In the genomic region with DNA sequence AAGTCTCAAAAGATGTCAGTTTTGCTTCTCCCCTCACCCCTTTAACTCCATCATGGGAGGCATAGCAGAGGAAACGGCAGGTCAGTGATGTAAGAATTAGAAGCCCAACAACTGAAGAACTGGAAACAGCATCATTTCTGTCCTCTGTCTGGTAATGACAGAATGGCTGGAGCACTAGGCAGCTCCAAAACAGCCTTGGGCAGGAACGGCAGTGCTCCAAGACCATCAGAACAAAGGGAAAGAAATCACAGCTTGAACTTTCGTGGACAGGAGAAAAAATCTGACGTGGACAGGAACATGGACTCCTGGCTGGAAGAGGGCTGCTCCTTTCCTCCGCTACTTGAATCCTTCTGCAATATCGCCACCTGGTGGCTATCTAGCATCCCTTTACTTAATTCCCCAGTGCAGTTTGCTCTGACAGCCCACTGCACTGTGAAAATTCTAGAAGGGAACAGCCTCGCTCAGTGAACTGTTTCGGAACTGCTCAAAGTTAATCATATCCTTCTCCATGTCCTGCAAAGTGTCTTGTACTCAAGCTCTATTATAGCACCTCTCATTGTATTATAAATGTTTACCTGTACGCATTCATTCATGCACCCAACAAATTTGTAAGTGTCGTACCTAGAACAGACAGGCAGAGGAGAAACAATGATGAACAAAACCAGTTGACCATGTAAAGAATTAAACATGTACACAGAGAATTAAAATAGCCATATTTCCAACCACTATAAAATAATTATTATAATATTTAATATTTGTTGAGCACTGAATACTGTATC, we compare ENCODE assay signal across 8 cellular contexts. TPM values are rescaled to one million over a fixed set of nuclear protein-coding genes. Genes with fewer than 3 reads are reported as not detected.
A peak's percentile ranks its signal among the peaks of the same experiment; 100 is the strongest.
DNase-seq lines count a peak whose midpoint lies in the region; ATAC-seq, FAIRE-seq and TF ChIP-seq lines count a peak whose summit lies in the region.

No MANE protein-coding gene starts in this region.

- no peaks in the 10 kb centered on the region for H4K20me1 ChIP-seq in MM.1S (ENCODE audit: insufficient read depth, low read length)

- H3K4me3 ChIP-seq in HAP-1 = peak overlapping the region; percentile 12
- H3K4me3 ChIP-seq in MM.1S (ENCODE audit: low read length) = no peak overlapping the region
- peak overlapping the region in 2 of 4 donors; percentile 24 to 32 for H3K4me3 ChIP-seq in pancreas

- no peak overlapping the region for H3K27ac Mint-ChIP-seq in activated naive CD8-positive, alpha-beta T cell treated with anti-CD3 and anti-CD28 coated beads for 36 hours
- no peak overlapping the region for H3K27ac Mint-ChIP-seq in stimulated activated memory B cell treated with anti-CD40 and anti-IgM and Interleukin-4, amounts not matched to agents 10 μg/mL and 1 μg/mL and 100 μg/mL, for 72 hours

- H3K36me3 ChIP-seq in HAP-1 (replicated peaks) = no peaks in the 10 kb centered on the region
- H3K36me3 ChIP-seq in MM.1S (replicated peaks; ENCODE audit: insufficient read depth, low read length) = no peaks in the 10 kb centered on the region
- no peaks in the 10 kb centered on the region for H3K36me3 ChIP-seq in pancreas

- 20 to 21% methylated on average over 10 of the region's 10 CpGs for WGBS in pancreas, 2 donors

- H3K4me3 Mint-ChIP-seq in activated naive CD8-positive, alpha-beta T cell treated with anti-CD3 and anti-CD28 coated beads for 36 hours = no peak overlapping the region
- no peak overlapping the region for H3K4me3 Mint-ChIP-seq in stimulated activated memory B cell treated with anti-CD40 and anti-IgM and Interleukin-4, amounts not matched to agents 10 μg/mL and 1 μg/mL and 100 μg/mL, for 72 hours

- in situ Hi-C loops in HAP-1 (cut with MboI; ENCODE audit: low sequenced_read_pairs) = loop anchor here (10.0 kb wide), 1 partner anchor 292 kb away; no protein-coding TSS in a partner anchor

- peaks cover 5% of the 10 kb centered on the region; the same call in 1 of the 2 replicates for H3K4me1 ChIP-seq in HAP-1
- H3K4me1 ChIP-seq in MM.1S (ENCODE audit: low read length) = 0 out of 2 replicates have a peak, but pooled peaks cover 3% of the 10 kb centered on the region
- H3K4me1 ChIP-seq in pancreas = no peaks in the 10 kb centered on the region

- intact Hi-C loops in pancreas (cut with DNase I) = no loop called here

- ATAC-seq in pancreas = peak; percentile 88 to 97 (median 96)
- no peak for ATAC-seq in stimulated activated memory B cell treated with anti-CD40 and anti-IgM and Interleukin-4, amounts not matched to agents 10 μg/mL and 1 μg/mL and 100 μg/mL, for 72 hours

- H3K4me1 Mint-ChIP-seq in activated naive CD8-positive, alpha-beta T cell treated with anti-CD3 and anti-CD28 coated beads for 36 hours = peaks cover 27% of the 10 kb centered on the region
- peaks cover 14% of the 10 kb centered on the region for H3K4me1 Mint-ChIP-seq in stimulated activated memory B cell treated with anti-CD40 and anti-IgM and Interleukin-4, amounts not matched to agents 10 μg/mL and 1 μg/mL and 100 μg/mL, for 72 hours

- no peaks in the 10 kb centered on the region for H3F3A ChIP-seq in MM.1S (ENCODE audit: insufficient read depth, low read length)

- 0 out of 2 replicates have a peak overlapping the region, but pooled peaks have one; percentile 38 for H2AFZ ChIP-seq in MM.1S (ENCODE audit: low read length)

- POLR2A ChIA-PET in GM10248 (lab: Yijun Ruan, JAX) = no interaction called here

- no peak overlapping the region for H3K9ac ChIP-seq in MM.1S (ENCODE audit: low read length)

- DNase-seq in GM10248 (ENCODE audit: extremely low spot score) = peak; percentile 52
- peak; percentile 84 to 87 for DNase-seq in HAP-1 (ENCODE audit: low spot score in 2 of 2)
- DNase-seq in MM.1S = peak; percentile 69
- DNase-seq in SHP77 treated with DMSO at 0.1 percent for 48 hours (lab: John Stamatoyannopoulos, UW) = peak; percentile 22
- DNase-seq in activated naive CD8-positive, alpha-beta T cell treated with anti-CD3 and anti-CD28 coated beads for 36 hours = peak; percentile 35
- peak; percentile 90 for DNase-seq in glomerular endothelial cell (ENCODE audit: extremely low read depth, low read depth, low spot score)
- DNase-seq in pancreas = peak in 4 of 6 donors; percentile 51 to 76 (median 66)

- no peak overlapping the region for H3K27ac ChIP-seq in MM.1S (ENCODE audit: low read length)
- H3K27ac ChIP-seq in pancreas = no peak overlapping the region

- no peaks in the 10 kb centered on the region for H3K27me3 Mint-ChIP-seq in activated naive CD8-positive, alpha-beta T cell treated with anti-CD3 and anti-CD28 coated beads for 36 hours
- H3K27me3 Mint-ChIP-seq in stimulated activated memory B cell treated with anti-CD40 and anti-IgM and Interleukin-4, amounts not matched to agents 10 μg/mL and 1 μg/mL and 100 μg/mL, for 72 hours = no peaks in the 10 kb centered on the region

- H3K9me3 Mint-ChIP-seq in activated naive CD8-positive, alpha-beta T cell treated with anti-CD3 and anti-CD28 coated beads for 36 hours = no peaks in the 10 kb centered on the region
- no peaks in the 10 kb centered on the region for H3K9me3 Mint-ChIP-seq in stimulated activated memory B cell treated with anti-CD40 and anti-IgM and Interleukin-4, amounts not matched to agents 10 μg/mL and 1 μg/mL and 100 μg/mL, for 72 hours

- H3K9me3 ChIP-seq in HAP-1 (no peaks in the 10 kb centered on the region), MM.1S (replicated peaks; ENCODE audit: insufficient read depth, low read length) (no peaks in the 10 kb centered on the region), pancreas (no peaks in the 10 kb centered on the region)

- no peaks in the 10 kb centered on the region for H3K36me3 Mint-ChIP-seq in activated naive CD8-positive, alpha-beta T cell treated with anti-CD3 and anti-CD28 coated beads for 36 hours
- peaks cover 12% of the 10 kb centered on the region for H3K36me3 Mint-ChIP-seq in stimulated activated memory B cell treated with anti-CD40 and anti-IgM and Interleukin-4, amounts not matched to agents 10 μg/mL and 1 μg/mL and 100 μg/mL, for 72 hours

- peak; percentile 61 for TF ChIP-seq CTCF in GM10248 (IDR thresholded peaks at IDR 0.05; ENCODE audit: control extremely low read depth, extremely low read depth, low read depth, missing control alignments)
- TF ChIP-seq CTCF in MM.1S (IDR thresholded peaks at IDR 0.05; ENCODE audit: low read length) = peak; percentile 73
- peak; percentile 76 to 81 (median 80) for TF ChIP-seq CTCF in pancreas (IDR thresholded peaks at IDR 0.05)

- CTCF ChIA-PET in GM10248 (lab: Yijun Ruan, JAX) = interaction anchor here (0.7 to 3.5 kb wide), 16 partner anchors 9 to 479 kb away, joined by 3 to 28 read pairs (median 4); no protein-coding TSS in a partner anchor

- peak; percentile 93 for FAIRE-seq in pancreas (lab: Jason Lieb, UNC)

- H3K9me2 ChIP-seq in MM.1S (replicated peaks; ENCODE audit: insufficient read depth, low read length) = no peaks in the 10 kb centered on the region

- peak overlapping the region; percentile 47; the same call in 1 of the 2 replicates for H3K4me2 ChIP-seq in MM.1S (ENCODE audit: low read depth, low read length)

- H3K79me2 ChIP-seq in MM.1S (ENCODE audit: low read length) = no peaks in the 10 kb centered on the region

- H3K27me3 ChIP-seq in HAP-1 (ENCODE audit: low read depth) (no peaks in the 10 kb centered on the region), MM.1S (replicated peaks; ENCODE audit: insufficient read depth, low read length) (no peaks in the 10 kb centered on the region), pancreas (no peaks in the 10 kb centered on the region)

RNA-seq across cellular contexts. Expression of a gene that starts 20.4 kb away (rescaled TPM):
- total RNA-seq in activated naive CD8-positive, alpha-beta T cell treated with anti-CD3 and anti-CD28 coated beads for 36 hours = 1 to 10 TPM; 5.2 to 5.8 TPM
- 6.0 and 7.3 TPM in 2 replicates for total RNA-seq in glomerular endothelial cell
- 1 to 10 TPM; 3.0 to 5.7 (median 4.0) TPM for total RNA-seq in pancreas
- 1 to 10 TPM; 3.7 to 5.8 TPM for polyA plus RNA-seq in pancreas

RNA-seq across cellular contexts. Expression of a gene that starts 24.1 kb away (rescaled TPM):
- 1 to 10 TPM; 5.5 to 5.8 TPM for total RNA-seq in activated naive CD8-positive, alpha-beta T cell treated with anti-CD3 and anti-CD28 coated beads for 36 hours
- total RNA-seq in glomerular endothelial cell (1.1 and 6.1 TPM in 2 replicates), pancreas (1 to 10 TPM in 2 of 6 donors, under 1 TPM in 4; 0.05 to 1.5 (median 0.27) TPM)
- 1 to 10 TPM; 1.2 to 6.2 TPM for polyA plus RNA-seq in pancreas

RNA-seq across cellular contexts. Expression of a gene that starts 29.8 kb away (rescaled TPM):
- 1 to 10 TPM; 7.8 to 8.1 TPM for total RNA-seq in activated naive CD8-positive, alpha-beta T cell treated with anti-CD3 and anti-CD28 coated beads for 36 hours
- 16.5 and 19.4 TPM in 2 replicates for total RNA-seq in glomerular endothelial cell
- 10 to 100 TPM in 4 of 6 donors, 1 to 10 TPM in 2; 7.7 to 14.4 (median 11.3) TPM for total RNA-seq in pancreas
- 1 to 10 TPM; 6.8 to 9.9 TPM for polyA plus RNA-seq in pancreas

Comparison
In these comparisons a context has a peak if more than half of its experiments do, and no peak if none do; other contexts are left out.
1. DNase-seq: peak in every context shown above with its lines; median percentile 90 in glomerular endothelial cell; 86 in HAP-1; 69 in MM.1S; 66 in pancreas; 52 in GM10248; 35 in activated naive CD8-positive, alpha-beta T cell treated with anti-CD3 and anti-CD28 coated beads for 36 hours; 22 in SHP77 treated with DMSO at 0.1 percent for 48 hours.